1 cellular context compared by ENCODE assay signal in the genomic region with DNA sequence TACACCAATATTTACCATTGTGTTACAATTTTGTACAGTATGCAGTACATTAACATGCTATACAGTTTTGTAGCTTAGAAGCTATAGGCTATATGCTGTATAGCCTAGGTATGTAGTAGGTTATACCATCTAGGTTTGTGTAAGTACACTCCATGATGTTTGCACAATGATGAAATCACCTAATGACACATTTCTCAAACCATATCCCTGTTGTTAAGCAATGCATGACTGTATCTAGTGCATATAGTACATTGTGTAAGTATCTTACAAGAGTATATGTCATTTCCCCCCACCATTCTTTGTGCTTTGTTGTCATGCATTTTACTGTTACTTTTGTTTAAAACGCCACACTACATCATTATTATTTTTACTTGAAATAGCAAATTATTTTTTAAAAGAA.
TF ChIP-seq lines count a peak whose summit lies in the region.

No MANE protein-coding gene starts in this region.

TF ChIP-seq in HepG2, 621 proteins besides CTCF, POLR2A, EP300 and RAD21 (continued from another document and continues in another):
- TF ChIP-seq, protein P1, sequence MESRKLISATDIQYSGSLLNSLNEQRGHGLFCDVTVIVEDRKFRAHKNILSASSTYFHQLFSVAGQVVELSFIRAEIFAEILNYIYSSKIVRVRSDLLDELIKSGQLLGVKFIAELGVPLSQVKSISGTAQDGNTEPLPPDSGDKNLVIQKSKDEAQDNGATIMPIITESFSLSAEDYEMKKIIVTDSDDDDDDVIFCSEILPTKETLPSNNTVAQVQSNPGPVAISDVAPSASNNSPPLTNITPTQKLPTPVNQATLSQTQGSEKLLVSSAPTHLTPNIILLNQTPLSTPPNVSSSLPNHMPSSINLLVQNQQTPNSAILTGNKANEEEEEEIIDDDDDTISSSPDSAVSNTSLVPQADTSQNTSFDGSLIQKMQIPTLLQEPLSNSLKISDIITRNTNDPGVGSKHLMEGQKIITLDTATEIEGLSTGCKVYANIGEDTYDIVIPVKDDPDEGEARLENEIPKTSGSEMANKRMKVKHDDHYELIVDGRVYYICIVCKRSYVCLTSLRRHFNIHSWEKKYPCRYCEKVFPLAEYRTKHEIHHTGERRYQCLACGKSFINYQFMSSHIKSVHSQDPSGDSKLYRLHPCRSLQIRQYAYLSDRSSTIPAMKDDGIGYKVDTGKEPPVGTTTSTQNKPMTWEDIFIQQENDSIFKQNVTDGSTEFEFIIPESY (CRISPR knock-in tag; IDR thresholded peaks at IDR 0.05), result no peak
- TF ChIP-seq, protein P2, sequence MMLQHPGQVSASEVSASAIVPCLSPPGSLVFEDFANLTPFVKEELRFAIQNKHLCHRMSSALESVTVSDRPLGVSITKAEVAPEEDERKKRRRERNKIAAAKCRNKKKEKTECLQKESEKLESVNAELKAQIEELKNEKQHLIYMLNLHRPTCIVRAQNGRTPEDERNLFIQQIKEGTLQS (CRISPR knock-in tag; IDR thresholded peaks at IDR 0.05), result peak; percentile 87
- TF ChIP-seq ZNF282 (IDR thresholded peaks at IDR 0.05; ENCODE audit: partially characterized antibody) (no peak), MIXL1 (CRISPR knock-in tag; IDR thresholded peaks at IDR 0.05) (no peak), SALL2 (CRISPR knock-in tag; IDR thresholded peaks at IDR 0.05) (no peak), ZNF550 (CRISPR knock-in tag; IDR thresholded peaks at IDR 0.05; ENCODE audit: borderline replicate concordance) (no peak), FOXK2 (IDR thresholded peaks at IDR 0.05) (no peak), MAFG (CRISPR knock-in tag; IDR thresholded peaks at IDR 0.05) (no peak), CHD2 (IDR thresholded peaks at IDR 0.05; ENCODE audit: low read depth, low read length) (no peak), SCMH1 (CRISPR knock-in tag; IDR thresholded peaks at IDR 0.05; ENCODE audit: borderline replicate concordance) (no peak), MYC (CRISPR knock-in tag; IDR thresholded peaks at IDR 0.05; ENCODE audit: borderline replicate concordance) (no peak), RAD51 (IDR thresholded peaks at IDR 0.05; ENCODE audit: borderline replicate concordance) (no peak), MTA3 (CRISPR knock-in tag; IDR thresholded peaks at IDR 0.05) (no peak), GATAD2A (CRISPR knock-in tag; IDR thresholded peaks at IDR 0.05) (peak; percentile 70; the same call in 1 of the 2 replicates), FOXP1 (IDR thresholded peaks at IDR 0.05) (no peak), FOXP1 (CRISPR knock-in tag; IDR thresholded peaks at IDR 0.05) (0 out of 2 replicates have a peak, but pooled peaks have one; percentile 25), HMGA1 (CRISPR knock-in tag; conservative IDR thresholded peaks at IDR 0.05) (no peak), ZBTB38 (CRISPR knock-in tag; IDR thresholded peaks at IDR 0.05) (no peak), XRCC5 (optimal IDR thresholded peaks at IDR 0.05; ENCODE audit: low read length) (no peak), ZNF329 (CRISPR knock-in tag; IDR thresholded peaks at IDR 0.05; ENCODE audit: low read depth) (no peak), ZSCAN21 (CRISPR knock-in tag; IDR thresholded peaks at IDR 0.05; ENCODE audit: borderline replicate concordance) (no peak), ZNF180 (CRISPR knock-in tag; IDR thresholded peaks at IDR 0.05; ENCODE audit: borderline replicate concordance, low read depth) (no peak), JUNB (CRISPR knock-in tag; IDR thresholded peaks at IDR 0.05; ENCODE audit: borderline replicate concordance) (peak; percentile 31; the same call in 1 of the 2 replicates), SMAD9 (CRISPR knock-in tag; IDR thresholded peaks at IDR 0.05) (no peak), ZNF484 (CRISPR knock-in tag; IDR thresholded peaks at IDR 0.05; ENCODE audit: borderline replicate concordance, low read depth) (no peak), EHMT2 (IDR thresholded peaks at IDR 0.05; ENCODE audit: borderline replicate concordance, low read depth, low read length) (no peak), CEBPB (IDR thresholded peaks at IDR 0.05; ENCODE audit: borderline replicate concordance, low read depth, low read length) (peak; percentile 95), ZNF225 (CRISPR knock-in tag; IDR thresholded peaks at IDR 0.05) (no peak), ZNF224 (CRISPR knock-in tag; IDR thresholded peaks at IDR 0.05) (no peak), AGO1 (IDR thresholded peaks at IDR 0.05; ENCODE audit: low read depth, low read length, poor library complexity, severe bottlenecking) (no peak), ZSCAN20 (CRISPR knock-in tag; IDR thresholded peaks at IDR 0.05; ENCODE audit: borderline replicate concordance) (no peak), MBD4 (IDR thresholded peaks at IDR 0.05; ENCODE audit: borderline replicate concordance, low read length) (no peak), ZNF605 (CRISPR knock-in tag; IDR thresholded peaks at IDR 0.05) (no peak), ZNF253 (CRISPR knock-in tag; IDR thresholded peaks at IDR 0.05; ENCODE audit: borderline replicate concordance) (no peak), IRF2 (CRISPR knock-in tag; IDR thresholded peaks at IDR 0.05) (no peak)
- TF ChIP-seq, protein P3, sequence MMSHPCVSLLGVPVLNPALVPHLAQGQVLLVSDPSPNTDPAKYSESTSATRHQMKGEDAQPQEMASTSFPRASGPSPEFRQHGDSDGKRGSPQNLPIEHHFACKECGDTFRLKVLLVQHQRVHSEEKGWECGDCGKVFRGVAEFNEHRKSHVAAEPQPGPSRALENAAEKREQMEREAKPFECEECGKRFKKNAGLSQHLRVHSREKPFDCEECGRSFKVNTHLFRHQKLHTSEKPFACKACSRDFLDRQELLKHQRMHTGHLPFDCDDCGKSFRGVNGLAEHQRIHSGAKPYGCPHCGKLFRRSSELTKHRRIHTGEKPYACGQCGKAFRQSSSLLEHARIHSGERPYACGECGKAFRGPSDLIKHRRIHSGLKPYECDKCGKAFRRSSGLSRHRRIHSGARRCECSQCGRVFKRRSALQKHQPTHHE (CRISPR knock-in tag; IDR thresholded peaks at IDR 0.05; ENCODE audit: borderline replicate concordance), result no peak
- TF ChIP-seq, protein P4, sequence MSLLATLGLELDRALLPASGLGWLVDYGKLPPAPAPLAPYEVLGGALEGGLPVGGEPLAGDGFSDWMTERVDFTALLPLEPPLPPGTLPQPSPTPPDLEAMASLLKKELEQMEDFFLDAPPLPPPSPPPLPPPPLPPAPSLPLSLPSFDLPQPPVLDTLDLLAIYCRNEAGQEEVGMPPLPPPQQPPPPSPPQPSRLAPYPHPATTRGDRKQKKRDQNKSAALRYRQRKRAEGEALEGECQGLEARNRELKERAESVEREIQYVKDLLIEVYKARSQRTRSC (CRISPR knock-in tag; IDR thresholded peaks at IDR 0.05; ENCODE audit: low read depth), result no peak
- TF ChIP-seq, protein P5, sequence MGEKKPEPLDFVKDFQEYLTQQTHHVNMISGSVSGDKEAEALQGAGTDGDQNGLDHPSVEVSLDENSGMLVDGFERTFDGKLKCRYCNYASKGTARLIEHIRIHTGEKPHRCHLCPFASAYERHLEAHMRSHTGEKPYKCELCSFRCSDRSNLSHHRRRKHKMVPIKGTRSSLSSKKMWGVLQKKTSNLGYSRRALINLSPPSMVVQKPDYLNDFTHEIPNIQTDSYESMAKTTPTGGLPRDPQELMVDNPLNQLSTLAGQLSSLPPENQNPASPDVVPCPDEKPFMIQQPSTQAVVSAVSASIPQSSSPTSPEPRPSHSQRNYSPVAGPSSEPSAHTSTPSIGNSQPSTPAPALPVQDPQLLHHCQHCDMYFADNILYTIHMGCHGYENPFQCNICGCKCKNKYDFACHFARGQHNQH (CRISPR knock-in tag; IDR thresholded peaks at IDR 0.05), result no peak
- TF ChIP-seq, protein P6, sequence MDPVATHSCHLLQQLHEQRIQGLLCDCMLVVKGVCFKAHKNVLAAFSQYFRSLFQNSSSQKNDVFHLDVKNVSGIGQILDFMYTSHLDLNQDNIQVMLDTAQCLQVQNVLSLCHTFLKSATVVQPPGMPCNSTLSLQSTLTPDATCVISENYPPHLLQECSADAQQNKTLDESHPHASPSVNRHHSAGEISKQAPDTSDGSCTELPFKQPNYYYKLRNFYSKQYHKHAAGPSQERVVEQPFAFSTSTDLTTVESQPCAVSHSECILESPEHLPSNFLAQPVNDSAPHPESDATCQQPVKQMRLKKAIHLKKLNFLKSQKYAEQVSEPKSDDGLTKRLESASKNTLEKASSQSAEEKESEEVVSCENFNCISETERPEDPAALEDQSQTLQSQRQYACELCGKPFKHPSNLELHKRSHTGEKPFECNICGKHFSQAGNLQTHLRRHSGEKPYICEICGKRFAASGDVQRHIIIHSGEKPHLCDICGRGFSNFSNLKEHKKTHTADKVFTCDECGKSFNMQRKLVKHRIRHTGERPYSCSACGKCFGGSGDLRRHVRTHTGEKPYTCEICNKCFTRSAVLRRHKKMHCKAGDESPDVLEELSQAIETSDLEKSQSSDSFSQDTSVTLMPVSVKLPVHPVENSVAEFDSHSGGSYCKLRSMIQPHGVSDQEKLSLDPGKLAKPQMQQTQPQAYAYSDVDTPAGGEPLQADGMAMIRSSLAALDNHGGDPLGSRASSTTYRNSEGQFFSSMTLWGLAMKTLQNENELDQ (CRISPR knock-in tag; IDR thresholded peaks at IDR 0.05; ENCODE audit: borderline replicate concordance), result no peak
- TF ChIP-seq, protein P7, sequence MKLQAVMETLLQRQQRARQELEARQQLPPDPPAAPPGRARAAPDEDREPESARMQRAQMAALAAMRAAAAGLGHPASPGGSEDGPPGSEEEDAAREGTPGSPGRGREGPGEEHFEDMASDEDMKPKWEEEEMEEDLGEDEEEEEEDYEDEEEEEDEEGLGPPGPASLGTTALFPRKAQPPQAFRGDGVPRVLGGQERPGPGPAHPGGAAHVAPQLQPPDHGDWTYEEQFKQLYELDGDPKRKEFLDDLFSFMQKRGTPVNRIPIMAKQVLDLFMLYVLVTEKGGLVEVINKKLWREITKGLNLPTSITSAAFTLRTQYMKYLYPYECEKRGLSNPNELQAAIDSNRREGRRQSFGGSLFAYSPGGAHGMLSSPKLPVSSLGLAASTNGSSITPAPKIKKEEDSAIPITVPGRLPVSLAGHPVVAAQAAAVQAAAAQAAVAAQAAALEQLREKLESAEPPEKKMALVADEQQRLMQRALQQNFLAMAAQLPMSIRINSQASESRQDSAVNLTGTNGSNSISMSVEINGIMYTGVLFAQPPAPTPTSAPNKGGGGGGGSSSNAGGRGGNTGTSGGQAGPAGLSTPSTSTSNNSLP (IDR thresholded peaks at IDR 0.05; ENCODE audit: low read depth, low read length), result peak; percentile 75
- TF ChIP-seq, protein P8, sequence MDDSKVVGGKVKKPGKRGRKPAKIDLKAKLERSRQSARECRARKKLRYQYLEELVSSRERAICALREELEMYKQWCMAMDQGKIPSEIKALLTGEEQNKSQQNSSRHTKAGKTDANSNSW (CRISPR knock-in tag; IDR thresholded peaks at IDR 0.05; ENCODE audit: borderline replicate concordance), result no peak
- TF ChIP-seq, protein P9, sequence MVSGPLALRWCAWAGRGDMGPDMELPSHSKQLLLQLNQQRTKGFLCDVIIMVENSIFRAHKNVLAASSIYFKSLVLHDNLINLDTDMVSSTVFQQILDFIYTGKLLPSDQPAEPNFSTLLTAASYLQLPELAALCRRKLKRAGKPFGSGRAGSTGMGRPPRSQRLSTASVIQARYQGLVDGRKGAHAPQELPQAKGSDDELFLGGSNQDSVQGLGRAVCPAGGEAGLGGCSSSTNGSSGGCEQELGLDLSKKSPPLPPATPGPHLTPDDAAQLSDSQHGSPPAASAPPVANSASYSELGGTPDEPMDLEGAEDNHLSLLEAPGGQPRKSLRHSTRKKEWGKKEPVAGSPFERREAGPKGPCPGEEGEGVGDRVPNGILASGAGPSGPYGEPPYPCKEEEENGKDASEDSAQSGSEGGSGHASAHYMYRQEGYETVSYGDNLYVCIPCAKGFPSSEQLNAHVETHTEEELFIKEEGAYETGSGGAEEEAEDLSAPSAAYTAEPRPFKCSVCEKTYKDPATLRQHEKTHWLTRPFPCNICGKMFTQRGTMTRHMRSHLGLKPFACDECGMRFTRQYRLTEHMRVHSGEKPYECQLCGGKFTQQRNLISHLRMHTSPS (CRISPR knock-in tag; IDR thresholded peaks at IDR 0.05; ENCODE audit: low read depth), result no peak
- TF ChIP-seq, protein P10, sequence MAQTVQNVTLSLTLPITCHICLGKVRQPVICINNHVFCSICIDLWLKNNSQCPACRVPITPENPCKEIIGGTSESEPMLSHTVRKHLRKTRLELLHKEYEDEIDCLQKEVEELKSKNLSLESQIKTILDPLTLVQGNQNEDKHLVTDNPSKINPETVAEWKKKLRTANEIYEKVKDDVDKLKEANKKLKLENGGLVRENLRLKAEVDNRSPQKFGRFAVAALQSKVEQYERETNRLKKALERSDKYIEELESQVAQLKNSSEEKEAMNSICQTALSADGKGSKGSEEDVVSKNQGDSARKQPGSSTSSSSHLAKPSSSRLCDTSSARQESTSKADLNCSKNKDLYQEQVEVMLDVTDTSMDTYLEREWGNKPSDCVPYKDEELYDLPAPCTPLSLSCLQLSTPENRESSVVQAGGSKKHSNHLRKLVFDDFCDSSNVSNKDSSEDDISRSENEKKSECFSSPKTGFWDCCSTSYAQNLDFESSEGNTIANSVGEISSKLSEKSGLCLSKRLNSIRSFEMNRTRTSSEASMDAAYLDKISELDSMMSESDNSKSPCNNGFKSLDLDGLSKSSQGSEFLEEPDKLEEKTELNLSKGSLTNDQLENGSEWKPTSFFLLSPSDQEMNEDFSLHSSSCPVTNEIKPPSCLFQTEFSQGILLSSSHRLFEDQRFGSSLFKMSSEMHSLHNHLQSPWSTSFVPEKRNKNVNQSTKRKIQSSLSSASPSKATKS (CRISPR knock-in tag; IDR thresholded peaks at IDR 0.05), result no peak
- TF ChIP-seq, protein P11, sequence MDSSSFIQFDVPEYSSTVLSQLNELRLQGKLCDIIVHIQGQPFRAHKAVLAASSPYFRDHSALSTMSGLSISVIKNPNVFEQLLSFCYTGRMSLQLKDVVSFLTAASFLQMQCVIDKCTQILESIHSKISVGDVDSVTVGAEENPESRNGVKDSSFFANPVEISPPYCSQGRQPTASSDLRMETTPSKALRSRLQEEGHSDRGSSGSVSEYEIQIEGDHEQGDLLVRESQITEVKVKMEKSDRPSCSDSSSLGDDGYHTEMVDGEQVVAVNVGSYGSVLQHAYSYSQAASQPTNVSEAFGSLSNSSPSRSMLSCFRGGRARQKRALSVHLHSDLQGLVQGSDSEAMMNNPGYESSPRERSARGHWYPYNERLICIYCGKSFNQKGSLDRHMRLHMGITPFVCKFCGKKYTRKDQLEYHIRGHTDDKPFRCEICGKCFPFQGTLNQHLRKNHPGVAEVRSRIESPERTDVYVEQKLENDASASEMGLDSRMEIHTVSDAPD (CRISPR knock-in tag; IDR thresholded peaks at IDR 0.05), result no peak
